ENCODE assay signal across 8 cellular contexts in genomic region chr5:40841068-40841805, GRCh38. TPM values are rescaled to one million over a fixed set of nuclear protein-coding genes. Genes with fewer than 3 reads are reported as not detected.
DNase-seq lines count a peak whose midpoint lies in the region; TF ChIP-seq lines count a peak whose summit lies in the region.

Gene CARD6, plus strand, starts transcription at chr5:40841367. Its CDS starts 16 bp downstream, at chr5:40841383.

- DNase-seq in H4 (ENCODE audit: low spot score) (peak; percentile 67), NOMO-1 treated with DMSO at 0.1 percent for 48 hours (lab: John Stamatoyannopoulos, UW; ENCODE audit: unreplicated experiment) (peak; percentile 87), choroid plexus epithelial cell (ENCODE audit: low read depth) (peak; percentile 76), mesenchymal stem cell (peak; percentile 76), activated gamma-delta T cell (lab: John Stamatoyannopoulos, UW) (no peak), GOT3 (lab: John Stamatoyannopoulos, UW) (no peak)

- 24% methylated on average over 8 of the region's 9 CpGs for WGBS in mesenchymal stem cell
- WGBS in urinary bladder: 36% methylated on average over 9 of the region's 9 CpGs

- H3K79me1 ChIP-seq in mesenchymal stem cell (replicated peaks; ENCODE audit: low read length, poor library complexity, severe bottlenecking): no peaks in the 10 kb centered on the region

- no peak within 1 kb of the TSS for H3K23ac ChIP-seq in mesenchymal stem cell (ENCODE audit: low read length in 2 of 2)

- H3K4me3 ChIP-seq in choroid plexus epithelial cell (ENCODE audit: low read depth, low read length) (peak within 1 kb of the TSS; percentile 51), mesenchymal stem cell (ENCODE audit: insufficient read depth in 1 of 2, low read depth in 1 of 2, low read length in 2 of 2) (peak within 1 kb of the TSS in 1 of 2 experiments; percentile 83), urinary bladder (ENCODE audit: low read depth, low read length) (peak within 1 kb of the TSS; percentile 39)

- peaks cover 12% of the 10 kb centered on the region for H3K4me1 ChIP-seq in ES-I3 (ENCODE audit: insufficient read depth, low read length)
- H3K4me1 ChIP-seq in mesenchymal stem cell (ENCODE audit: control insufficient read depth, insufficient read depth, low read depth, low read length): no peaks in the 10 kb centered on the region
- H3K4me1 ChIP-seq in urinary bladder (ENCODE audit: insufficient read depth): no peaks in the 10 kb centered on the region

- H4K91ac ChIP-seq in mesenchymal stem cell (ENCODE audit: low read length): no peak within 1 kb of the TSS

- H3K4me2 ChIP-seq in mesenchymal stem cell (ENCODE audit: low read length, poor library complexity, severe bottlenecking): no peak within 1 kb of the TSS

- peak; percentile 29 for TF ChIP-seq CTCF in choroid plexus epithelial cell (conservative IDR thresholded peaks at IDR 0.05; ENCODE audit: low read depth, low read length)

- H2AK5ac ChIP-seq in mesenchymal stem cell (ENCODE audit: low read length, severe bottlenecking): no peak within 1 kb of the TSS

- H3K36me3 ChIP-seq in ES-I3 (ENCODE audit: insufficient read depth, low read length) (no peaks in the 10 kb centered on the region), mesenchymal stem cell (ENCODE audit: control insufficient read depth in 1 of 2, insufficient read depth in 2 of 2, low read depth in 1 of 2, low read length in 2 of 2) (peaks cover 0 to 29% of the 10 kb centered on the region in 2 experiments), urinary bladder (ENCODE audit: insufficient read depth) (no peaks in the 10 kb centered on the region)

- H2BK12ac ChIP-seq in mesenchymal stem cell (ENCODE audit: low read length in 2 of 2): peak within 1 kb of the TSS in 1 of 2 experiments; percentile 63

- H3K27me3 ChIP-seq in mesenchymal stem cell (ENCODE audit: control insufficient read depth in 1 of 2, insufficient read depth in 1 of 2, low read length in 2 of 2): no peaks in the 10 kb centered on the region

- no peak within 1 kb of the TSS for H2BK120ac ChIP-seq in mesenchymal stem cell (ENCODE audit: low read depth, low read length)

- H4K8ac ChIP-seq in mesenchymal stem cell (ENCODE audit: low read length): peak within 1 kb of the TSS; percentile 42

- peak within 1 kb of the TSS; percentile 40 for H2BK15ac ChIP-seq in mesenchymal stem cell (ENCODE audit: low read depth, poor library complexity, severe bottlenecking)

- no peak within 1 kb of the TSS for H2BK5ac ChIP-seq in mesenchymal stem cell (ENCODE audit: low read depth, low read length, poor library complexity, severe bottlenecking)

- H3K27ac ChIP-seq in mesenchymal stem cell (ENCODE audit: low read length, poor library complexity, severe bottlenecking): no peak within 1 kb of the TSS
- peak within 1 kb of the TSS; percentile 64 for H3K27ac ChIP-seq in urinary bladder (ENCODE audit: low read depth)

- H3K9me3 ChIP-seq in ES-I3 (ENCODE audit: control insufficient read depth, insufficient read depth, low read length) (no peaks in the 10 kb centered on the region), mesenchymal stem cell (ENCODE audit: control insufficient read depth, low read length) (no peaks in the 10 kb centered on the region)

- H3K9ac ChIP-seq in ES-I3 (ENCODE audit: low read depth, low read length) (peak within 1 kb of the TSS; percentile 75), mesenchymal stem cell (ENCODE audit: low read length) (peak within 1 kb of the TSS; percentile 99)

- no peak within 1 kb of the TSS for H3K14ac ChIP-seq in mesenchymal stem cell (ENCODE audit: low read length in 2 of 2)

- no peak within 1 kb of the TSS for H2AFZ ChIP-seq in mesenchymal stem cell (ENCODE audit: low read depth, low read length)

- peak within 1 kb of the TSS in 1 of 2 experiments; percentile 84 for H3K18ac ChIP-seq in mesenchymal stem cell (ENCODE audit: low read depth in 1 of 2, low read length in 2 of 2)

- peak within 1 kb of the TSS in 1 of 2 experiments; percentile 26 for H3K4ac ChIP-seq in mesenchymal stem cell (ENCODE audit: low read depth in 1 of 2, low read length in 2 of 2)

RNA-seq across cellular contexts. Expression of gene CARD6, which starts in this region (rescaled TPM):
- 7.2 and 8.3 TPM in 2 replicates for total RNA-seq in H4 (2014; rRNA removed; shearing (Covaris generic))
- 3.8 TPM for polyA plus RNA-seq in mesenchymal stem cell (2013, experiment 1 of 2)
- polyA plus RNA-seq in mesenchymal stem cell (2013, experiment 2 of 2): 3.9 TPM
- total RNA-seq in urinary bladder: 6.0 TPM
- polyA plus RNA-seq in urinary bladder: 5.9 TPM

Comparison
In these comparisons a context has a peak if more than half of its experiments do, and no peak if none do; other contexts are left out.
1. DNase-seq: peak in H4 (single experiment), NOMO-1 treated with DMSO at 0.1 percent for 48 hours (single experiment), choroid plexus epithelial cell (single experiment) and mesenchymal stem cell (single experiment); none in activated gamma-delta T cell (single experiment) and GOT3 (single experiment).